Comparison of ENCODE assay signal across 20 cellular contexts in genomic region chr18:5746844-5747243, GRCh38.
DNase-seq lines count a peak whose midpoint lies in the region; ATAC-seq and TF ChIP-seq lines count a peak whose summit lies in the region.
"Had no signal": no experiment of that assay in that cellular context is flagged by ENCODE, and none has a peak within 500 bp of the region (broad histone marks: within the 10 kb centered on the region; RNA-seq: fewer than 3 reads in every experiment).

No MANE protein-coding gene starts in this region.

- H3K4me3 ChIP-seq in A673 (ENCODE audit: low read depth, low read length, poor library complexity, severe bottlenecking), result no peak overlapping the region
- no peak overlapping the region for H3K4me3 ChIP-seq in GM12865 (ENCODE audit: low read depth, low read length)
- H3K4me3 ChIP-seq in body of pancreas, result no peak overlapping the region
- H3K4me3 ChIP-seq: GM23338, vagina had no signal

- peak; percentile 4 for DNase-seq in A673 (ENCODE audit: low spot score)
- DNase-seq in GM12865 (ENCODE audit: low read depth), result peak; percentile 10
- DNase-seq in HT1080 (ENCODE audit: low read depth), result peak; percentile 25
- DNase-seq in SK-MEL-5 (ENCODE audit: low read depth, low spot score), result peak; percentile 61
- DNase-seq in body of pancreas, result no peak
- no peak for DNase-seq in foreskin keratinocyte
- no peak for DNase-seq in G401 (ENCODE audit: low spot score)
- DNase-seq in caudate nucleus (lab: John Stamatoyannopoulos, UW), result no peak
- DNase-seq: activated CD4-positive, alpha-beta T cell treated with anti-CD3 and anti-CD28 coated beads, Interleukin-2, amount 10 ng/mL, durations not matched to agents 7 days and 5 days; activated gamma-delta T cell treated with Interleukin-2 at 50 U/mL for 16 hours; amygdala; CD4-positive, alpha-beta T cell; cerebellar nuclear complex; effector CD8-positive, alpha-beta T cell; mammary epithelial cell; naive B cell; stimulated activated CD4-positive, alpha-beta T cell treated with anti-CD3 and anti-CD28 coated beads, Interleukin-4, amount 100 ng/mL, for 4 hours; SW 1271 had no signal

- no peak for ATAC-seq in body of pancreas
- ATAC-seq in foreskin keratinocyte, result no peak
- ATAC-seq: GM23338 had no signal

- no peaks in the 10 kb centered on the region for H3K36me3 ChIP-seq in A673 (ENCODE audit: insufficient read depth, low read length, poor library complexity, severe bottlenecking)
- H3K36me3 ChIP-seq in body of pancreas (replicated peaks in 1 of 2; ENCODE audit: insufficient read depth in 1 of 2, low read depth in 2 of 2), result no peaks in the 10 kb centered on the region
- H3K36me3 ChIP-seq: vagina had no signal

- POLR2A ChIA-PET in A673 (lab: Charles Lee; ENCODE audit: low non-redundant PET), result no interaction called here

- no TSS peak for BruUV-seq in A673 (replicated peaks; lab: Mats Ljungman, UMichigan)

- CTCF ChIA-PET in A673 (lab: Charles Lee), result no interaction called here

- WGBS in body of pancreas, 2 donors, result 24 to 38% methylated on average over 6 of the region's 6 CpGs

- TF ChIP-seq POLR2A in body of pancreas (IDR thresholded peaks at IDR 0.05), result no peak

- no peaks in the 10 kb centered on the region for H3K27me3 ChIP-seq in A673 (replicated peaks; ENCODE audit: insufficient read depth, low read depth, low read length, poor library complexity)
- no peaks in the 10 kb centered on the region for H3K27me3 ChIP-seq in body of pancreas
- H3K27me3 ChIP-seq in foreskin keratinocyte, result no peaks in the 10 kb centered on the region
- H3K27me3 ChIP-seq: vagina had no signal

- H3K9me3 ChIP-seq in A673 (ENCODE audit: low read depth, low read length, poor library complexity, severe bottlenecking) (no peaks in the 10 kb centered on the region), body of pancreas (no peaks in the 10 kb centered on the region)
- H3K9me3 ChIP-seq: vagina had no signal

- intact Hi-C loops in A673 (cut with micrococcal nuclease; ENCODE audit: unreplicated experiment) (no loop called here), body of pancreas (cut with DNase I) (no loop called here)

- H3K27ac ChIP-seq in A673 (ENCODE audit: low read depth, low read length, poor library complexity, severe bottlenecking), result no peak overlapping the region
- H3K27ac ChIP-seq in body of pancreas, result no peak overlapping the region
- no peak overlapping the region for H3K27ac ChIP-seq in foreskin keratinocyte
- H3K27ac ChIP-seq in caudate nucleus (ENCODE audit: low read depth, low read length), result no peak overlapping the region
- H3K27ac ChIP-seq: vagina had no signal

- TF ChIP-seq CTCF in A673 (conservative IDR thresholded peaks at IDR 0.05; ENCODE audit: low read depth, low read length) (no peak), GM12865 (IDR thresholded peaks at IDR 0.05; ENCODE audit: insufficient read depth, low read depth, low read length, missing control alignments) (no peak), body of pancreas (IDR thresholded peaks at IDR 0.05) (no peak), foreskin keratinocyte (conservative IDR thresholded peaks at IDR 0.05) (no peak)

- no peaks in the 10 kb centered on the region for H3K4me1 ChIP-seq in A673 (ENCODE audit: insufficient read depth, low read length, poor library complexity, severe bottlenecking)
- H3K4me1 ChIP-seq in body of pancreas, result peaks cover 6% of the 10 kb centered on the region
- H3K4me1 ChIP-seq in foreskin keratinocyte, result no peaks in the 10 kb centered on the region
- H3K4me1 ChIP-seq: vagina had no signal

- in situ Hi-C loops in SK-MEL-5 (cut with HindIII; ENCODE audit: low pct_unique_long_range_greater_than_20kb, low sequenced_read_pairs), result no loop called here
- in situ Hi-C loops in G401 (cut with HindIII; ENCODE audit: low sequenced_read_pairs), result no loop called here

Comparison
In these comparisons a context has a peak if more than half of its experiments do, and no peak if none do; other contexts are left out.
1. DNase-seq: peak in A673 (single experiment), GM12865 (single experiment), HT1080 (single experiment) and SK-MEL-5 (single experiment); none in body of pancreas (0 of 4), foreskin keratinocyte (0 of 2), G401 (single experiment) and caudate nucleus (0 of 61).